ENCODE assay signal across 34 cellular contexts in genomic region chr5:10910261-10910660, GRCh38.
"Had no signal": no experiment of that assay in that cellular context is flagged by ENCODE, and none has a peak within 500 bp of the region (broad histone marks: within the 10 kb centered on the region; RNA-seq: fewer than 3 reads in every experiment).

No MANE protein-coding gene starts in this region.

- DNase-seq: Karpas-422, Kasumi-1, MG63, MM.1S, MV-4-11, NCI-H1048, NCI-H1092, NCI-H1092 treated with DMSO at 0.1 percent for 48 hours, NCI-H1105, NCI-H1105 treated with DMSO at 0.1 percent for 48 hours, NCI-H1417, NCI-H1417 treated with DMSO at 0.1 percent for 48 hours, NCI-H1436, NCI-H1436 treated with DMSO at 0.1 percent for 48 hours, NCI-H146, NCI-H1694, NCI-H1694 treated with DMSO at 0.1 percent for 48 hours, NCI-H187, NCI-H187 treated with DMSO at 0.1 percent for 48 hours, NCI-H1930, NCI-H2029, NCI-H2029 treated with DMSO at 0.1 percent for 48 hours, NCI-H2081, NCI-H2081 treated with DMSO at 0.1 percent for 48 hours, NCI-H2107, NCI-H2171, NCI-H2171 treated with DMSO at 0.1 percent for 48 hours, NCI-H2227 treated with DMSO at 0.1 percent for 48 hours, NCI-H226, NCI-H345, NCI-H446, NCI-H446 treated with DMSO at 0.1 percent for 48 hours, NCI-H510A had no signal

- H3K27ac ChIP-seq: KMS-11 had no signal

- H3K27me3 ChIP-seq: MG63 had no signal

- H3K4me3 ChIP-seq: MG63 had no signal

- H3K9ac ChIP-seq: KMS-11 had no signal

- H3K9me3 ChIP-seq: MG63 had no signal

- H3K36me3 ChIP-seq: MG63 had no signal

- H3K4me2 ChIP-seq: KMS-11 had no signal
